10 cellular contexts compared by ENCODE assay signal in the genomic region with DNA sequence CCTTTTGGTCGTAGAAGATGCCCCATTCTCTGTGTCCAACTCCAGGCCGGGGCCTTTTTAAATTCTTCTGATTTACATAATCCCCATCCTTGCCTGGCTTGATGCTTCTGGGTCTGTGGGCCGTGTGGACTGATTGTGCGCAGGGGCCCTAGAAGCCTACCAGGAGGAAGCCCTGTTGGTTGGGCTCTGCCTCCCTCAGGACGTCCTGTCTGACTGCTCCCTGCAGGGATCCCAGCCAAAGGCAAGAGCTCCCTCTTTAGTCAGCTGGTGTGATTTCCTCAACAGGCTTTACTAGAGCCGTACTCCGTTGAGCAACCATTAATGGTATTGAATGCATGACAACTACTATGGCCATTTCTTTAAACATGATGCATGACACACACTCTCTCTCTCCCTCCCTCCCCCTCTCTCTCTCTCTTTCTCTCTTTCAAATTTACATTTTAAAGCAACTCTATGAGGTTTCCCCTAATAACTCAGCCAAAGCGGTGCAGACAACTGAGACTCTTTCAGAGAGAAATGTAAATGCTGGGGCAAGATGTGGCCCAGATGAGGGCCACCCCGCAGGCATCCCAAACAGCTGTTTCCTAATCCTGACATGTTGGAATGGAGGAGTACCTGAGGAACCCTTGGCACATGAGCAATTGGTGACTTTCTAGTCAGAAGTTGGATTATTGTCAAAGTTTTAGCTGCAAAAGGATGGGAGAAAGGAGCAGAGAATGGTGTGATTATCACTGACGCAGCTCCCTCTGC.
A peak's percentile ranks its signal among the peaks of the same experiment; 100 is the strongest.
DNase-seq lines count a peak whose midpoint lies in the region; ATAC-seq and FAIRE-seq lines count a peak whose summit lies in the region.
"Had no signal": no experiment of that assay in that cellular context is flagged by ENCODE, and none has a peak within 500 bp of the region (broad histone marks: within the 10 kb centered on the region; RNA-seq: fewer than 3 reads in every experiment).

No MANE protein-coding gene starts in this region.

- intact Hi-C loops in Right ventricle myocardium inferior (cut with DNase I) (loop anchor here (2.0 kb wide), 1 partner anchor 134 kb away; no protein-coding TSS in a partner anchor), cardiac septum (cut with DNase I) (loop anchor here (2.0 to 10.0 kb wide), 2 partner anchors 134 to 166 kb away; no protein-coding TSS in a partner anchor)
- intact Hi-C loops in activated T-helper 2 cell treated with anti-CD3 and anti-CD28 coated beads, Interferon-gamma antibody, Interleukin-2, Interleukin-4, amounts not matched to agents 10 μg/mL and 5 μg/mL and 100 μg/mL, durations not matched to agents 14 hours and 24 hours and 36 hours (cut with micrococcal nuclease), result loop anchor here (10.0 kb wide), 1 partner anchor 134 kb away; no protein-coding TSS in a partner anchor

- no peak overlapping the region for H3K4me3 ChIP-seq in iPS DF 6.9 (ENCODE audit: low read length)

- H3K27me3 ChIP-seq in iPS DF 6.9 (ENCODE audit: control insufficient read depth, insufficient read depth, low read length), result no peaks in the 10 kb centered on the region

- no peaks in the 10 kb centered on the region for H3K9me3 ChIP-seq in iPS DF 6.9 (ENCODE audit: control insufficient read depth, insufficient read depth, low read length)

- WGBS in iPS DF 6.9 (ENCODE audit: insufficient coverage, insufficient read length), result no CpG with 5 or more reads among the region's 10 CpGs

- H3K36me3 ChIP-seq in iPS DF 6.9 (ENCODE audit: control insufficient read depth, insufficient read depth, low read length), result no peaks in the 10 kb centered on the region

- H3K27me3 Mint-ChIP-seq in activated CD8-positive, alpha-beta T cell treated with anti-CD3 and anti-CD28 coated beads, Interleukin-2, amount 10 ng/mL, durations not matched to agents 7 days and 5 days (ENCODE audit: low read depth), result peaks cover 16% of the 10 kb centered on the region
- peaks cover 0 to 12% (median 5%) of the 10 kb centered on the region in 5 donors for H3K27me3 Mint-ChIP-seq in naive thymus-derived CD8-positive, alpha-beta T cell
- H3K27me3 Mint-ChIP-seq in activated T-helper 2 cell treated with anti-CD3 and anti-CD28 coated beads, Interferon-gamma antibody, Interleukin-2, Interleukin-4, amounts not matched to agents 10 μg/mL and 5 μg/mL and 100 μg/mL, durations not matched to agents 14 hours and 24 hours and 36 hours (ENCODE audit: low read depth), result peaks cover 7% of the 10 kb centered on the region

- H3K27ac ChIP-seq in iPS DF 6.9 (ENCODE audit: low read length), result no peak overlapping the region

- peak; percentile 85 for ATAC-seq in Right ventricle myocardium inferior
- peak; percentile 67 for ATAC-seq in activated CD8-positive, alpha-beta T cell treated with anti-CD3 and anti-CD28 coated beads, Interleukin-2, amount 10 ng/mL, durations not matched to agents 7 days and 5 days
- ATAC-seq in naive thymus-derived CD8-positive, alpha-beta T cell, result no peak
- ATAC-seq in GM18861 (IDR thresholded peaks at IDR 0.05; ENCODE audit: unreplicated experiment), result no peak

- H3K4me1 ChIP-seq in iPS DF 6.9 (ENCODE audit: control insufficient read depth, insufficient read depth, low read length), result no peaks in the 10 kb centered on the region

- H3K36me3 Mint-ChIP-seq in activated CD8-positive, alpha-beta T cell treated with anti-CD3 and anti-CD28 coated beads, Interleukin-2, amount 10 ng/mL, durations not matched to agents 7 days and 5 days (ENCODE audit: low read depth), result no peaks in the 10 kb centered on the region
- no peaks in the 10 kb centered on the region for H3K36me3 Mint-ChIP-seq in naive thymus-derived CD8-positive, alpha-beta T cell
- H3K36me3 Mint-ChIP-seq in activated T-helper 2 cell treated with anti-CD3 and anti-CD28 coated beads, Interferon-gamma antibody, Interleukin-2, Interleukin-4, amounts not matched to agents 10 μg/mL and 5 μg/mL and 100 μg/mL, durations not matched to agents 14 hours and 24 hours and 36 hours (ENCODE audit: low read depth), result no peaks in the 10 kb centered on the region

- CTCF ChIA-PET in activated CD8-positive, alpha-beta T cell treated with anti-CD3 and anti-CD28 coated beads, Interleukin-2, amount 10 ng/mL, durations not matched to agents 7 days and 5 days (lab: Charles Lee), result interaction anchor here (1.4 to 1.8 kb wide), 3 partner anchors 117 to 195 kb away, joined by 4 to 8 read pairs (median 4); no protein-coding TSS in a partner anchor

- DNase-seq in Right ventricle myocardium inferior (ENCODE audit: missing footprints) (no peak), cardiac septum (ENCODE audit: low spot score) (no peak), iPS DF 6.9 (ENCODE audit: low read depth, low spot score) (peak; percentile 57), urothelium cell line (ENCODE audit: low spot score) (peak; percentile 12)
- peak; percentile 32 for DNase-seq in activated CD8-positive, alpha-beta T cell treated with anti-CD3 and anti-CD28 coated beads, Interleukin-2, amount 10 ng/mL, durations not matched to agents 7 days and 5 days
- no peak for DNase-seq in naive thymus-derived CD8-positive, alpha-beta T cell
- DNase-seq in activated T-helper 2 cell treated with anti-CD3 and anti-CD28 coated beads, Interferon-gamma antibody, Interleukin-2, Interleukin-4, amounts not matched to agents 10 μg/mL and 5 μg/mL and 100 μg/mL, durations not matched to agents 14 hours and 24 hours and 36 hours (ENCODE audit: low spot score), result no peak
- DNase-seq: DMS79, NCI-H2081 treated with DMSO at 0.1 percent for 48 hours had no signal

- no peaks in the 10 kb centered on the region for H3K9me3 Mint-ChIP-seq in activated CD8-positive, alpha-beta T cell treated with anti-CD3 and anti-CD28 coated beads, Interleukin-2, amount 10 ng/mL, durations not matched to agents 7 days and 5 days (ENCODE audit: insufficient read depth)
- H3K9me3 Mint-ChIP-seq in naive thymus-derived CD8-positive, alpha-beta T cell, result no peaks in the 10 kb centered on the region
- H3K9me3 Mint-ChIP-seq in activated T-helper 2 cell treated with anti-CD3 and anti-CD28 coated beads, Interferon-gamma antibody, Interleukin-2, Interleukin-4, amounts not matched to agents 10 μg/mL and 5 μg/mL and 100 μg/mL, durations not matched to agents 14 hours and 24 hours and 36 hours, result no peaks in the 10 kb centered on the region

- H3K4me3 Mint-ChIP-seq in activated CD8-positive, alpha-beta T cell treated with anti-CD3 and anti-CD28 coated beads, Interleukin-2, amount 10 ng/mL, durations not matched to agents 7 days and 5 days, result no peak overlapping the region
- no peak overlapping the region for H3K4me3 Mint-ChIP-seq in naive thymus-derived CD8-positive, alpha-beta T cell
- no peak overlapping the region for H3K4me3 Mint-ChIP-seq in activated T-helper 2 cell treated with anti-CD3 and anti-CD28 coated beads, Interferon-gamma antibody, Interleukin-2, Interleukin-4, amounts not matched to agents 10 μg/mL and 5 μg/mL and 100 μg/mL, durations not matched to agents 14 hours and 24 hours and 36 hours (ENCODE audit: low read depth)

- no peak for FAIRE-seq in urothelium cell line (lab: Jason Lieb, UNC)

- POLR2A ChIA-PET in activated CD8-positive, alpha-beta T cell treated with anti-CD3 and anti-CD28 coated beads, Interleukin-2, amount 10 ng/mL, durations not matched to agents 7 days and 5 days (lab: Charles Lee), result no interaction called here
- POLR2A ChIA-PET in naive thymus-derived CD8-positive, alpha-beta T cell (lab: Charles Lee), result no interaction called here

- H3K27ac Mint-ChIP-seq in activated CD8-positive, alpha-beta T cell treated with anti-CD3 and anti-CD28 coated beads, Interleukin-2, amount 10 ng/mL, durations not matched to agents 7 days and 5 days, result no peak overlapping the region
- no peak overlapping the region for H3K27ac Mint-ChIP-seq in naive thymus-derived CD8-positive, alpha-beta T cell
- H3K27ac Mint-ChIP-seq in activated T-helper 2 cell treated with anti-CD3 and anti-CD28 coated beads, Interferon-gamma antibody, Interleukin-2, Interleukin-4, amounts not matched to agents 10 μg/mL and 5 μg/mL and 100 μg/mL, durations not matched to agents 14 hours and 24 hours and 36 hours, result no peak overlapping the region

- H3K4me1 Mint-ChIP-seq in activated CD8-positive, alpha-beta T cell treated with anti-CD3 and anti-CD28 coated beads, Interleukin-2, amount 10 ng/mL, durations not matched to agents 7 days and 5 days (ENCODE audit: low read depth), result no peaks in the 10 kb centered on the region
- no peaks in the 10 kb centered on the region for H3K4me1 Mint-ChIP-seq in naive thymus-derived CD8-positive, alpha-beta T cell
- H3K4me1 Mint-ChIP-seq in activated T-helper 2 cell treated with anti-CD3 and anti-CD28 coated beads, Interferon-gamma antibody, Interleukin-2, Interleukin-4, amounts not matched to agents 10 μg/mL and 5 μg/mL and 100 μg/mL, durations not matched to agents 14 hours and 24 hours and 36 hours (ENCODE audit: low read depth), result peaks cover 3% of the 10 kb centered on the region

Comparison
In these comparisons a context has a peak if more than half of its experiments do, and no peak if none do; other contexts are left out.
1. ATAC-seq: peak in Right ventricle myocardium inferior (single experiment) and activated CD8-positive, alpha-beta T cell treated with anti-CD3 and anti-CD28 coated beads, Interleukin-2, amount 10 ng/mL, durations not matched to agents 7 days and 5 days (single experiment); none in naive thymus-derived CD8-positive, alpha-beta T cell (0 of 2) and GM18861 (single experiment).
2. DNase-seq: peak in activated CD8-positive, alpha-beta T cell treated with anti-CD3 and anti-CD28 coated beads, Interleukin-2, amount 10 ng/mL, durations not matched to agents 7 days and 5 days (single experiment), iPS DF 6.9 (single experiment) and urothelium cell line (single experiment); none in Right ventricle myocardium inferior (single experiment), cardiac septum (single experiment), naive thymus-derived CD8-positive, alpha-beta T cell (0 of 10) and activated T-helper 2 cell treated with anti-CD3 and anti-CD28 coated beads, Interferon-gamma antibody, Interleukin-2, Interleukin-4, amounts not matched to agents 10 μg/mL and 5 μg/mL and 100 μg/mL, durations not matched to agents 14 hours and 24 hours and 36 hours (single experiment).